Comparison of ENCODE assay signal across 9 cellular contexts in genomic region chr10:95793401-95794045, GRCh38. TPM values are rescaled to one million over a fixed set of nuclear protein-coding genes. Genes with fewer than 3 reads are reported as not detected.
DNase-seq lines count a peak whose midpoint lies in the region; ATAC-seq, FAIRE-seq and TF ChIP-seq lines count a peak whose summit lies in the region.
"Had no signal": no experiment of that assay in that cellular context is flagged by ENCODE, and none has a peak within 500 bp of the region (broad histone marks: within the 10 kb centered on the region; RNA-seq: fewer than 3 reads in every experiment).

No MANE protein-coding gene starts in this region.

- H3K4me1 ChIP-seq in colonic mucosa, result no peaks in the 10 kb centered on the region
- H3K4me1 ChIP-seq in gastrocnemius medialis, result peaks cover 0 to 3% of the 10 kb centered on the region in 2 donors

- no peaks in the 10 kb centered on the region for H3K9me3 ChIP-seq in colonic mucosa
- H3K9me3 ChIP-seq in gastrocnemius medialis, result no peaks in the 10 kb centered on the region

- TF ChIP-seq POLR2A in gastrocnemius medialis (IDR thresholded peaks at IDR 0.05) (no peak), H54 (IDR thresholded peaks at IDR 0.05; ENCODE audit: low read depth, low read length) (no peak)

- ATAC-seq in GM19023 (IDR thresholded peaks at IDR 0.05; ENCODE audit: unreplicated experiment) (peak; percentile 39), HG03159 (IDR thresholded peaks at IDR 0.05; ENCODE audit: unreplicated experiment) (peak; percentile 47), gastrocnemius medialis (no peak)

- in situ Hi-C loops in gastrocnemius medialis (cut with MboI; ENCODE audit: low sequenced_read_pairs in 4 of 4), result no loop called here

- H3K4me3 ChIP-seq in colonic mucosa (no peak overlapping the region), gastrocnemius medialis (no peak overlapping the region)

- intact Hi-C loops in colonic mucosa (cut with DNase I), result no loop called here
- intact Hi-C loops in gastrocnemius medialis (cut with DNase I; ENCODE audit: low total_unique reads), result no loop called here

- no peak for FAIRE-seq in H54 (lab: Jason Lieb, UNC)

- H3K27me3 ChIP-seq in colonic mucosa (no peaks in the 10 kb centered on the region), gastrocnemius medialis (no peaks in the 10 kb centered on the region)

- no peak for TF ChIP-seq CTCF in colonic mucosa (IDR thresholded peaks at IDR 0.05)
- TF ChIP-seq CTCF in gastrocnemius medialis (IDR thresholded peaks at IDR 0.05 in 4 of 5, conservative IDR thresholded peaks at IDR 0.05 in 1 of 5), result no peak

- H3K27ac ChIP-seq in colonic mucosa (peak overlapping the region; percentile 29), gastrocnemius medialis (peak overlapping the region; percentile 39 to 60 (median 55))
- H3K27ac ChIP-seq: epithelial cell of prostate had no signal

- no peak overlapping the region for H3K9ac ChIP-seq in colonic mucosa (ENCODE audit: low read depth in 2 of 2, low read length in 2 of 2)

- peak; percentile 27 for DNase-seq in colonic mucosa
- peak in 1 of 2 donors; percentile 29 for DNase-seq in gastrocnemius medialis
- no peak for DNase-seq in NCI-H748 (lab: John Stamatoyannopoulos, UW; ENCODE audit: unreplicated experiment)
- DNase-seq in activated gamma-delta T cell (lab: John Stamatoyannopoulos, UW), result no peak
- no peak for DNase-seq in H4 (ENCODE audit: low spot score)
- no peak for DNase-seq in H54 (ENCODE audit: insufficient read length, low spot score)

- H3K36me3 ChIP-seq in colonic mucosa (no peaks in the 10 kb centered on the region), gastrocnemius medialis (no peaks in the 10 kb centered on the region)

RNA-seq across cellular contexts. Expression of gene ENTPD1, which starts 37.6 kb away (rescaled TPM):
- total RNA-seq in colonic mucosa (10 to 100 TPM in 1 of 2 donors, 1 to 10 TPM in 1; 4.5 to 10.8 TPM), gastrocnemius medialis (1 to 10 TPM; 1.7 to 6.9 (median 3.8) TPM)
- total RNA-seq in H4 (2014; rRNA removed; shearing (Covaris generic)), result 0.12 TPM in 1 of 2 replicates, not detected in the other

Comparison
In these comparisons a context has a peak if more than half of its experiments do, and no peak if none do; other contexts are left out.
1. ATAC-seq: peak in GM19023 (single experiment) and HG03159 (single experiment); none in gastrocnemius medialis (0 of 2).